Comparison of ENCODE assay signal across 12 cellular contexts in genomic region chr3:156149781-156150375, GRCh38. TPM values are rescaled to one million over a fixed set of nuclear protein-coding genes. Genes with fewer than 3 reads are reported as not detected.
DNase-seq lines count a peak whose midpoint lies in the region; ATAC-seq and TF ChIP-seq lines count a peak whose summit lies in the region.
"Had no signal": no experiment of that assay in that cellular context is flagged by ENCODE, and none has a peak within 500 bp of the region (broad histone marks: within the 10 kb centered on the region; RNA-seq: fewer than 3 reads in every experiment).

No MANE protein-coding gene starts in this region.

- no peaks in the 10 kb centered on the region for H3K9me2 ChIP-seq in PC-3 (replicated peaks; ENCODE audit: low read length)

- H3K36me3 ChIP-seq in ACC112 (ENCODE audit: insufficient read depth, low read length) (no peaks in the 10 kb centered on the region), PC-3 (ENCODE audit: low read depth, low read length) (no peaks in the 10 kb centered on the region), gastroesophageal sphincter (no peaks in the 10 kb centered on the region), rectal smooth muscle tissue (ENCODE audit: control insufficient read depth, insufficient read depth, low read length) (no peaks in the 10 kb centered on the region)

- H3K9me3 ChIP-seq in PC-3 (ENCODE audit: low read length) (no peaks in the 10 kb centered on the region), gastroesophageal sphincter (no peaks in the 10 kb centered on the region)

- WGBS in gastroesophageal sphincter (ENCODE audit: low coverage in 1 of 2), 2 donors: 15 to 39% methylated on average over 4 of the region's 4 CpGs

- H3K27ac ChIP-seq in ACC112 (ENCODE audit: low read depth, low read length) (no peak overlapping the region), PC-3 (ENCODE audit: low read length) (no peak overlapping the region), gastroesophageal sphincter (peak overlapping the region; percentile 48 to 75 (median 68)), rectal smooth muscle tissue (ENCODE audit: low read depth, low read length) (peak overlapping the region; percentile 33)
- H3K27ac ChIP-seq: RWPE1 had no signal

- H3K27ac Mint-ChIP-seq in glutamatergic neuron (ENCODE audit: unreplicated experiment): no peak overlapping the region
- H3K27ac Mint-ChIP-seq: activated naive CD8-positive, alpha-beta T cell had no signal

- TF ChIP-seq POLR2A in gastroesophageal sphincter (IDR thresholded peaks at IDR 0.05): no peak

- H3K4me1 ChIP-seq in ACC112 (ENCODE audit: control insufficient read depth, insufficient read depth, low read length, unreplicated experiment): peaks cover 18% of the 10 kb centered on the region
- H3K4me1 ChIP-seq in PC-3 (ENCODE audit: insufficient read depth, low read length): no peaks in the 10 kb centered on the region
- peaks cover 0 to 48% (median 10%) of the 10 kb centered on the region in 3 donors for H3K4me1 ChIP-seq in gastroesophageal sphincter
- H3K4me1 ChIP-seq in rectal smooth muscle tissue (ENCODE audit: control insufficient read depth, insufficient read depth, low read length): peaks cover 29% of the 10 kb centered on the region

- DNase-seq in PC-3 (no peak), glutamatergic neuron (no peak), NCI-H82 (lab: John Stamatoyannopoulos, UW) (no peak)
- DNase-seq: NCI-H510A had no signal

- H3K4me1 Mint-ChIP-seq in glutamatergic neuron (ENCODE audit: low read depth, unreplicated experiment): peaks cover 6% of the 10 kb centered on the region

- H3K4me3 ChIP-seq in ACC112 (ENCODE audit: low read depth, low read length) (no peak overlapping the region), PC-3 (ENCODE audit: low read length) (no peak overlapping the region), gastroesophageal sphincter (no peak overlapping the region), rectal smooth muscle tissue (ENCODE audit: low read length) (no peak overlapping the region)

- H3F3A ChIP-seq in PC-3 (ENCODE audit: low read length, unreplicated experiment): no peaks in the 10 kb centered on the region

- peaks cover 5% of the 10 kb centered on the region; the same call in 1 of the 2 replicates for H3K27me3 ChIP-seq in ACC112 (ENCODE audit: insufficient read depth, low read length)
- H3K27me3 ChIP-seq in PC-3 (ENCODE audit: low read length): peaks cover 11% of the 10 kb centered on the region; the same call in 1 of the 2 replicates
- H3K27me3 ChIP-seq in gastroesophageal sphincter: no peaks in the 10 kb centered on the region
- H3K27me3 ChIP-seq in rectal smooth muscle tissue (ENCODE audit: control insufficient read depth, insufficient read depth, low read length): no peaks in the 10 kb centered on the region

- TF ChIP-seq CTCF in PC-3 (conservative IDR thresholded peaks at IDR 0.05; ENCODE audit: low read depth, low read length) (no peak), gastroesophageal sphincter (IDR thresholded peaks at IDR 0.05) (no peak), glutamatergic neuron (IDR thresholded peaks at IDR 0.05; ENCODE audit: partially characterized antibody, unreplicated experiment) (no peak)

- no peak overlapping the region for H3K4me3 Mint-ChIP-seq in glutamatergic neuron (ENCODE audit: unreplicated experiment)
- H3K4me3 Mint-ChIP-seq: activated naive CD8-positive, alpha-beta T cell had no signal

- no peaks in the 10 kb centered on the region for H3K36me3 Mint-ChIP-seq in glutamatergic neuron (ENCODE audit: unreplicated experiment)
- H3K36me3 Mint-ChIP-seq: activated naive CD8-positive, alpha-beta T cell had no signal

- ATAC-seq in PC-3 (no peak), gastroesophageal sphincter (no peak), GM21381 (IDR thresholded peaks at IDR 0.05; ENCODE audit: unreplicated experiment) (no peak), GM21447 (IDR thresholded peaks at IDR 0.05; ENCODE audit: unreplicated experiment) (no peak)

- H4K20me1 ChIP-seq in PC-3 (ENCODE audit: low read length): no peaks in the 10 kb centered on the region

- TF ChIP-seq EP300 in gastroesophageal sphincter (IDR thresholded peaks at IDR 0.05): no peak

- H3K9me3 Mint-ChIP-seq in glutamatergic neuron (ENCODE audit: unreplicated experiment): no peaks in the 10 kb centered on the region

- H3K9ac ChIP-seq in PC-3 (ENCODE audit: low read length) (no peak overlapping the region), rectal smooth muscle tissue (ENCODE audit: low read length) (no peak overlapping the region)

- BruUV-seq in PC-3 (replicated peaks; lab: Mats Ljungman, UMichigan): no TSS peak

- no peaks in the 10 kb centered on the region for H3K79me2 ChIP-seq in ACC112 (ENCODE audit: control insufficient read depth, insufficient read depth, low read length, unreplicated experiment)
- H3K79me2 ChIP-seq in PC-3 (ENCODE audit: low read length): no peaks in the 10 kb centered on the region

- no peak overlapping the region for H3K4me2 ChIP-seq in PC-3 (ENCODE audit: low read length)

- H2AFZ ChIP-seq in ACC112 (ENCODE audit: low read length, unreplicated experiment) (peak overlapping the region; percentile 87), PC-3 (ENCODE audit: low read length) (0 out of 2 replicates have a peak overlapping the region, but pooled peaks have one; percentile 32)

- intact Hi-C loops in PC-3 (cut with micrococcal nuclease): loop anchor here (1.0 to 5.0 kb wide), 8 partner anchors 155 to 1051 kb away; partner anchors contain the start of gene TIPARP

- peaks cover 2% of the 10 kb centered on the region for H3K27me3 Mint-ChIP-seq in glutamatergic neuron (ENCODE audit: unreplicated experiment)

- CTCF ChIA-PET in PC-3 (lab: Charles Lee): interaction anchor here (0.6 to 2.2 kb wide), 5 partner anchors 139 to 1052 kb away, joined by 3 to 28 read pairs (median 4); no protein-coding TSS in a partner anchor

- POLR2A ChIA-PET in PC-3 (lab: Charles Lee; ENCODE audit: unreplicated experiment): no interaction called here

RNA-seq across cellular contexts. Expression of gene KCNAB1, which starts 29.5 kb away (rescaled TPM):
- not detected in 2 replicates for total RNA-seq in PC-3 (2014; rRNA removed)
- 1 to 10 TPM in 3 of 4 donors, under 1 TPM in 1; 0.31 to 6.3 (median 1.9) TPM for total RNA-seq in gastroesophageal sphincter
- 16.5 TPM for total RNA-seq in glutamatergic neuron (ENCODE audit: unreplicated experiment)
- total RNA-seq: renal cortical epithelial cell had no signal

Comparison
In these comparisons a context has a peak if more than half of its experiments do, and no peak if none do; other contexts are left out.
1. H3K27ac ChIP-seq: peak in gastroesophageal sphincter (4 of 4) and rectal smooth muscle tissue (single experiment); none in ACC112 (single experiment) and PC-3 (single experiment).